ENCODE assay signal across 8 cellular contexts in genomic region chr12:8609061-8609570, GRCh38. TPM values are rescaled to one million over a fixed set of nuclear protein-coding genes. Genes with fewer than 3 reads are reported as not detected.
DNase-seq lines count a peak whose midpoint lies in the region; ATAC-seq and TF ChIP-seq lines count a peak whose summit lies in the region.

No MANE protein-coding gene starts in this region.

- in situ Hi-C loops in astrocyte of the cerebellum (cut with HindIII; ENCODE audit: low sequenced_read_pairs): no loop called here

- DNase-seq in AG10803 (ENCODE audit: low read depth) (peak; percentile 50), GM10266 (ENCODE audit: extremely low spot score) (peak; percentile 56), NCI-H2107 treated with DMSO at 0.1 percent for 48 hours (lab: John Stamatoyannopoulos, UW; ENCODE audit: unreplicated experiment) (peak; percentile 86), astrocyte of the cerebellum (ENCODE audit: low read depth) (peak; percentile 23), islet precursor cell (peak; percentile 65), upper lobe of right lung (no peak)

- H3K27me3 ChIP-seq in upper lobe of right lung: no peaks in the 10 kb centered on the region

- no peaks in the 10 kb centered on the region for H3K9me3 ChIP-seq in upper lobe of right lung

- no peaks in the 10 kb centered on the region for H3K36me3 ChIP-seq in upper lobe of right lung

- no peak overlapping the region for H3K27ac ChIP-seq in upper lobe of right lung

- ATAC-seq in upper lobe of right lung (peak; percentile 74), GM19452 (IDR thresholded peaks at IDR 0.05; ENCODE audit: unreplicated experiment) (no peak), HG03108 (IDR thresholded peaks at IDR 0.05; ENCODE audit: unreplicated experiment) (no peak)

- intact Hi-C loops in upper lobe of right lung (cut with DNase I): loop anchor here (10.0 kb wide), 1 partner anchor 64 kb away; the partner anchor contains the start of gene CLEC4E

- peak; percentile 76 for TF ChIP-seq CTCF in AG10803 (conservative IDR thresholded peaks at IDR 0.05; ENCODE audit: low read length)
- TF ChIP-seq CTCF in GM10266 (IDR thresholded peaks at IDR 0.05; ENCODE audit: control insufficient read depth, insufficient read depth, low read depth, missing control alignments): peak; percentile 79
- TF ChIP-seq CTCF in astrocyte of the cerebellum (IDR thresholded peaks at IDR 0.05; ENCODE audit: low read depth, low read length, missing control alignments): peak; percentile 95
- peak; percentile 72 for TF ChIP-seq CTCF in upper lobe of right lung (IDR thresholded peaks at IDR 0.05)

- H3K4me1 ChIP-seq in upper lobe of right lung: no peaks in the 10 kb centered on the region

- peak overlapping the region; percentile 18 for H3K4me3 ChIP-seq in AG10803 (ENCODE audit: low read length)
- H3K4me3 ChIP-seq in astrocyte of the cerebellum (ENCODE audit: low read depth, low read length): no peak overlapping the region
- H3K4me3 ChIP-seq in upper lobe of right lung: no peak overlapping the region

RNA-seq across cellular contexts. Expression of gene AICDA, which starts 3.5 kb away (rescaled TPM):
- 0.75 TPM for total RNA-seq in upper lobe of right lung

RNA-seq across cellular contexts. Expression of gene MFAP5, which starts 53.5 kb away (rescaled TPM):
- total RNA-seq in upper lobe of right lung: 2.8 TPM
